Comparison of ENCODE assay signal across 26 cellular contexts in genomic region chr7:136605532-136606329, GRCh38.
DNase-seq lines count a peak whose midpoint lies in the region; ATAC-seq, FAIRE-seq and TF ChIP-seq lines count a peak whose summit lies in the region.
"Had no signal": no experiment of that assay in that cellular context is flagged by ENCODE, and none has a peak within 500 bp of the region (broad histone marks: within the 10 kb centered on the region; RNA-seq: fewer than 3 reads in every experiment).

No MANE protein-coding gene starts in this region.

- H4K20me1 ChIP-seq in SK-N-SH (ENCODE audit: insufficient read depth) (no peaks in the 10 kb centered on the region), OCI-LY7 (ENCODE audit: insufficient read depth, low read length) (no peaks in the 10 kb centered on the region), H1 (replicated peaks in 1 of 2; ENCODE audit: control insufficient read depth in 1 of 2, insufficient read depth in 2 of 2, low read length in 2 of 2) (no peaks in the 10 kb centered on the region)
- H4K20me1 ChIP-seq: BLaER1 had no signal

- no peak overlapping the region for H2BK120ac ChIP-seq in H1 (replicated peaks; ENCODE audit: low read depth, low read length)

- no peak overlapping the region for H4K91ac ChIP-seq in H1 (replicated peaks; ENCODE audit: insufficient read length, low read length)

- DNase-seq in SK-N-SH (no peak), A549 (ENCODE audit: low read depth in 1 of 2, low spot score in 1 of 2) (no peak), OCI-LY7 (ENCODE audit: low spot score) (no peak), H1 (ENCODE audit: low read depth in 1 of 2, low spot score in 2 of 2) (no peak)
- DNase-seq: ACHN; BE2C; C1 segment of cervical spinal cord; CD4-positive, alpha-beta memory T cell; CD4-positive, CD25-positive, alpha-beta regulatory T cell; CD8-positive, alpha-beta memory T cell; COR-L47; DMS 273 treated with DMSO at 0.1 percent for 48 hours; DMS153; DMS53; DMS79; DND-41; EL; GDM1 had no signal

- H3K4me2 ChIP-seq in SK-N-SH (no peak overlapping the region), A549 (no peak overlapping the region), OCI-LY7 (ENCODE audit: low read length) (no peak overlapping the region), H1 (ENCODE audit: insufficient read depth in 1 of 2, low read depth in 2 of 2, low read length in 2 of 2) (no peak overlapping the region)
- H3K4me2 ChIP-seq: BLaER1 had no signal

- H3K27me3 ChIP-seq in SK-N-SH (ENCODE audit: insufficient read depth), result no peaks in the 10 kb centered on the region
- H3K27me3 ChIP-seq in H1 (replicated peaks in 1 of 4; ENCODE audit: control insufficient read depth in 3 of 4, extremely low read depth in 1 of 4, insufficient read depth in 3 of 4, low read length in 3 of 4), result no peaks in the 10 kb centered on the region
- H3K27me3 ChIP-seq: BE2C, BLaER1 had no signal

- no peak overlapping the region for H2BK12ac ChIP-seq in H1 (ENCODE audit: low read depth, low read length)

- no peak overlapping the region for H2BK20ac ChIP-seq in H1 (ENCODE audit: low read length)

- intact Hi-C loops in OCI-LY7 (cut with micrococcal nuclease; ENCODE audit: unreplicated experiment), result no loop called here

- H3K56ac ChIP-seq in H1 (replicated peaks; ENCODE audit: insufficient read length, low read depth, low read length), result no peak overlapping the region

- H2AK5ac ChIP-seq in H1 (ENCODE audit: low read depth, low read length), result no peak overlapping the region

- H3K9me2 ChIP-seq in SK-N-SH (no peaks in the 10 kb centered on the region), OCI-LY7 (ENCODE audit: insufficient read depth, low read length) (no peaks in the 10 kb centered on the region)

- H4K8ac ChIP-seq in H1 (ENCODE audit: extremely low read depth, insufficient read depth, low read length), result no peak overlapping the region

- TF ChIP-seq POLR2A in A549 (IDR thresholded peaks at IDR 0.05; ENCODE audit: low read length) (no peak), H1 (IDR thresholded peaks at IDR 0.05; ENCODE audit: control extremely low read depth in 1 of 2, low read depth in 2 of 2, low read length in 2 of 2) (no peak)

- CTCF ChIA-PET in SK-N-SH (lab: Yijun Ruan, JAX) (interaction anchor here (1.0 kb wide), 1 partner anchor 35 kb away, joined by 3 read pairs; no protein-coding TSS in a partner anchor), A549 (lab: Yijun Ruan, JAX) (no interaction called here), OCI-LY7 (lab: Charles Lee; ENCODE audit: unreplicated experiment) (no interaction called here), H1 (lab: Charles Lee; ENCODE audit: partially characterized antibody) (interaction anchor here (0.7 kb wide), 1 partner anchor 1366 kb away, joined by 6 read pairs; no protein-coding TSS in a partner anchor)

- H3K79me2 ChIP-seq in SK-N-SH (ENCODE audit: insufficient read depth), result no peaks in the 10 kb centered on the region
- no peaks in the 10 kb centered on the region for H3K79me2 ChIP-seq in OCI-LY7 (ENCODE audit: insufficient read depth, low read depth, low read length)
- H3K79me2 ChIP-seq in H1 (ENCODE audit: control insufficient read depth in 1 of 2, insufficient read depth in 2 of 2, low read length in 2 of 2), result no peaks in the 10 kb centered on the region

- no peak overlapping the region for H3K18ac ChIP-seq in H1 (ENCODE audit: extremely low read depth, low read length)

- no peaks in the 10 kb centered on the region for H3K23me2 ChIP-seq in H1 (ENCODE audit: low read depth, low read length)

- no TSS peak for BruUV-seq in OCI-LY7 (replicated peaks; lab: Mats Ljungman, UMichigan)

- H3K9ac ChIP-seq in SK-N-SH (no peak overlapping the region), H1 (replicated peaks in 1 of 4; ENCODE audit: extremely low read depth in 1 of 4, low read depth in 3 of 4, low read length in 3 of 4) (no peak overlapping the region)
- H3K9ac ChIP-seq: BLaER1 had no signal

- POLR2A ChIA-PET in SK-N-SH (lab: Yijun Ruan, JAX) (no interaction called here), A549 (lab: Yijun Ruan, JAX) (no interaction called here), OCI-LY7 (lab: Charles Lee) (interaction anchor here (0.7 to 1.3 kb wide), 2 partner anchors 82 to 973 kb away, joined by 3 to 4 read pairs; no protein-coding TSS in a partner anchor), H1 (lab: Charles Lee; ENCODE audit: partially characterized antibody) (no interaction called here)

- H3K4ac ChIP-seq in H1 (replicated peaks; ENCODE audit: insufficient read length, low read depth, low read length), result no peak overlapping the region

- no peak overlapping the region for H2AFZ ChIP-seq in SK-N-SH (ENCODE audit: low read depth)
- 0 out of 2 replicates have a peak overlapping the region, but pooled peaks have one; percentile 2 for H2AFZ ChIP-seq in OCI-LY7 (ENCODE audit: low read length)
- 0 out of 2 replicates have a peak overlapping the region, but pooled peaks have one; percentile 12 for H2AFZ ChIP-seq in H1 (ENCODE audit: low read length)

- H3K4me3 ChIP-seq in SK-N-SH (ENCODE audit: low read depth in 2 of 2, low read length in 1 of 2) (no peak overlapping the region), A549 (no peak overlapping the region), OCI-LY7 (ENCODE audit: low read depth, low read length, poor library complexity, severe bottlenecking) (no peak overlapping the region), H1 (ENCODE audit: extremely low read depth in 1 of 4, insufficient read depth in 2 of 4, low read depth in 3 of 4, low read length in 4 of 4) (no peak overlapping the region)
- H3K4me3 ChIP-seq: BLaER1, GM12878 had no signal

- no peaks in the 10 kb centered on the region for H3K36me3 ChIP-seq in SK-N-SH (replicated peaks in 1 of 2; ENCODE audit: control insufficient read depth in 1 of 2, insufficient read depth in 2 of 2, low read length in 1 of 2)
- H3K36me3 ChIP-seq in OCI-LY7 (ENCODE audit: insufficient read depth, low read length), result no peaks in the 10 kb centered on the region
- H3K36me3 ChIP-seq in H1 (ENCODE audit: control insufficient read depth in 2 of 4, insufficient read depth in 4 of 4, low read length in 3 of 4), result no peaks in the 10 kb centered on the region
- H3K36me3 ChIP-seq: BE2C, BLaER1 had no signal

- no peak overlapping the region for H4K5ac ChIP-seq in H1 (ENCODE audit: insufficient read length, low read depth, low read length)

- H3K14ac ChIP-seq in H1 (ENCODE audit: insufficient read length), result no peak overlapping the region

- 13% methylated on average over 2 of the region's 2 CpGs for WGBS in SK-N-SH (ENCODE audit: low lambda C conversion rate)
- WGBS in A549 (ENCODE audit: missing lambda C conversion rate), result 4% methylated on average over 2 of the region's 2 CpGs
- WGBS in H1 (ENCODE audit: extremely low coverage in 1 of 2, insufficient coverage in 1 of 2, insufficient read length in 1 of 2, insufficient replicate concordance in 2 of 2, low coverage in 1 of 2, low lambda C conversion rate in 2 of 2, missing lambda C conversion rate in 1 of 2), 2 experiments, result 98% methylated on average over 2 of the region's 2 CpGs; no CpG with 5 or more reads in 1 of the 2 experiments

- H3K4me1 ChIP-seq in SK-N-SH (ENCODE audit: control insufficient read depth in 1 of 2, insufficient read depth in 2 of 2, low read depth in 1 of 2, low read length in 1 of 2) (no peaks in the 10 kb centered on the region), A549 (no peaks in the 10 kb centered on the region), OCI-LY7 (ENCODE audit: insufficient read depth, low read length, poor library complexity, severe bottlenecking) (no peaks in the 10 kb centered on the region), H1 (replicated peaks in 1 of 4; ENCODE audit: control insufficient read depth in 3 of 4, insufficient read depth in 4 of 4, low read length in 3 of 4) (no peaks in the 10 kb centered on the region)
- H3K4me1 ChIP-seq: BE2C, BLaER1 had no signal

- H3K27ac ChIP-seq in SK-N-SH (ENCODE audit: low read depth in 2 of 2, low read length in 1 of 2), result no peak overlapping the region
- H3K27ac ChIP-seq in A549, result no peak overlapping the region
- no peak overlapping the region for H3K27ac ChIP-seq in OCI-LY7 (ENCODE audit: low read depth, low read length, poor library complexity, severe bottlenecking)
- H3K27ac ChIP-seq in H1 (ENCODE audit: low read depth, low read length), result no peak overlapping the region
- H3K27ac ChIP-seq: 22Rv1, BLaER1 had no signal

- no peak overlapping the region for H2BK5ac ChIP-seq in H1 (ENCODE audit: low read depth, low read length)

- TF ChIP-seq RAD21 in SK-N-SH (IDR thresholded peaks at IDR 0.05; ENCODE audit: low read length) (no peak), A549 (conservative IDR thresholded peaks at IDR 0.05 in 1 of 2, IDR thresholded peaks at IDR 0.05 in 1 of 2) (no peak), H1 (IDR thresholded peaks at IDR 0.05 in 1 of 2, conservative IDR thresholded peaks at IDR 0.05 in 1 of 2; ENCODE audit: low read depth in 2 of 2, low read length in 2 of 2) (no peak)

- TF ChIP-seq EP300 in SK-N-SH (IDR thresholded peaks at IDR 0.05; ENCODE audit: borderline replicate concordance in 1 of 2, low read depth in 1 of 2, low read length in 1 of 2), result no peak
- TF ChIP-seq EP300 in A549 (IDR thresholded peaks at IDR 0.05), result no peak
- no peak for TF ChIP-seq EP300 in H1 (IDR thresholded peaks at IDR 0.05; ENCODE audit: borderline replicate concordance in 1 of 2, low read depth in 2 of 2, low read length in 2 of 2)

- TF ChIP-seq CTCF in SK-N-SH (IDR thresholded peaks at IDR 0.05) (no peak), A549 (IDR thresholded peaks at IDR 0.05) (no peak), OCI-LY7 (conservative IDR thresholded peaks at IDR 0.05; ENCODE audit: low read length) (no peak), H1 (IDR thresholded peaks at IDR 0.05; ENCODE audit: control extremely low read depth in 1 of 3, insufficient read depth in 1 of 3, low read depth in 1 of 3, low read length in 3 of 3) (no peak)

- FAIRE-seq in A549 (lab: Jason Lieb, UNC) (no peak), H1 (lab: Jason Lieb, UNC) (no peak)
- FAIRE-seq: GM12878, GM12892, GM18507 had no signal

- no peaks in the 10 kb centered on the region for H3F3A ChIP-seq in SK-N-SH (replicated peaks; ENCODE audit: insufficient read depth)

- no peak overlapping the region for H2BK15ac ChIP-seq in H1 (ENCODE audit: low read length)

- H3K23ac ChIP-seq in H1 (ENCODE audit: insufficient read length), result no peak overlapping the region

- H3K9me3 ChIP-seq in SK-N-SH (no peaks in the 10 kb centered on the region; the same call in 1 of the 2 replicates), A549 (no peaks in the 10 kb centered on the region), OCI-LY7 (ENCODE audit: low read length) (no peaks in the 10 kb centered on the region), H1 (ENCODE audit: insufficient read depth in 2 of 2, low read depth in 1 of 2, low read length in 1 of 2) (no peaks in the 10 kb centered on the region; a peak in 1 of 4 replicates)
- H3K9me3 ChIP-seq: BE2C, BLaER1 had no signal

- H3K79me1 ChIP-seq in H1 (ENCODE audit: low read depth, low read length), result no peaks in the 10 kb centered on the region

- ATAC-seq in SK-N-SH treated with all-trans-retinoic acid at 6 μM for 48 hours (no peak), A549 (no peak), GM21619 (IDR thresholded peaks at IDR 0.05; ENCODE audit: unreplicated experiment) (no peak), HG02571 (IDR thresholded peaks at IDR 0.05; ENCODE audit: unreplicated experiment) (no peak)
- ATAC-seq: GM12878 had no signal

TF ChIP-seq in A549, 52 proteins besides CTCF, POLR2A, EP300 and RAD21 (continues in another document):
- TF ChIP-seq CEBPB (IDR thresholded peaks at IDR 0.05), result no peak

TF ChIP-seq in H1, 55 proteins besides CTCF, POLR2A, EP300 and RAD21 (continues in another document):
- no peak for TF ChIP-seq POU5F1 (IDR thresholded peaks at IDR 0.05; ENCODE audit: low read depth, low read length)

Comparison
In these comparisons a context has a peak if more than half of its experiments do, and no peak if none do; other contexts are left out.
1. CTCF ChIA-PET loops: an anchor here in SK-N-SH (1.0 kb wide) and H1 (0.7 kb wide); none called in A549 and OCI-LY7.